ENCODE assay signal across 1 cellular context in genomic region chr20:62135573-62136266, GRCh38.
TF ChIP-seq lines count a peak whose summit lies in the region.

No MANE protein-coding gene starts in this region.

TF ChIP-seq in HepG2, 621 proteins besides CTCF, POLR2A, EP300 and RAD21:
- TF ChIP-seq ARNT2 (CRISPR knock-in tag; IDR thresholded peaks at IDR 0.05; ENCODE audit: low read depth) (no peak), DNMT1 (CRISPR knock-in tag; IDR thresholded peaks at IDR 0.05) (no peak), HHEX (CRISPR knock-in tag; IDR thresholded peaks at IDR 0.05) (no peak), ZNF280B (CRISPR knock-in tag; IDR thresholded peaks at IDR 0.05; ENCODE audit: borderline replicate concordance) (0 out of 2 replicates have a peak, but pooled peaks have one; percentile 62), PATZ1 (CRISPR knock-in tag; IDR thresholded peaks at IDR 0.05) (peak; percentile 16; the same call in 1 of the 2 replicates), JUND (CRISPR knock-in tag; IDR thresholded peaks at IDR 0.05) (no peak), GATAD1 (CRISPR knock-in tag; IDR thresholded peaks at IDR 0.05) (0 out of 2 replicates have a peak, but pooled peaks have one; percentile 16), ZNF574 (CRISPR knock-in tag; IDR thresholded peaks at IDR 0.05) (no peak), BCL3 (CRISPR knock-in tag; IDR thresholded peaks at IDR 0.05) (peak; percentile 40; the same call in 1 of the 2 replicates), ZFP91 (CRISPR knock-in tag; IDR thresholded peaks at IDR 0.05; ENCODE audit: borderline replicate concordance) (0 out of 2 replicates have a peak, but pooled peaks have one; percentile 35), CHD2 (IDR thresholded peaks at IDR 0.05; ENCODE audit: low read depth, low read length) (0 out of 2 replicates have a peak, but pooled peaks have one; percentile 17), RBM22 (optimal IDR thresholded peaks at IDR 0.05; ENCODE audit: low read length) (peak; percentile 5), KDM5A (IDR thresholded peaks at IDR 0.05; ENCODE audit: borderline replicate concordance, low read length) (no peak), CERS6 (CRISPR knock-in tag; IDR thresholded peaks at IDR 0.05) (peak; percentile 47; the same call in 1 of the 2 replicates), ZNF576 (CRISPR knock-in tag; IDR thresholded peaks at IDR 0.05) (no peak), XBP1 (CRISPR knock-in tag; IDR thresholded peaks at IDR 0.05) (no peak), ZBTB4 (CRISPR knock-in tag; IDR thresholded peaks at IDR 0.05; ENCODE audit: borderline replicate concordance) (peak; percentile 49; the same call in 1 of the 2 replicates), KLF11 (CRISPR knock-in tag; IDR thresholded peaks at IDR 0.05) (peak; percentile 45; the same call in 1 of the 2 replicates), NRL (CRISPR knock-in tag; IDR thresholded peaks at IDR 0.05; ENCODE audit: borderline replicate concordance) (0 out of 2 replicates have a peak, but pooled peaks have one; percentile 58), AGO2 (optimal IDR thresholded peaks at IDR 0.05; ENCODE audit: low read depth, low read length) (peak; percentile 66), POLR2G (IDR thresholded peaks at IDR 0.05; ENCODE audit: low read depth, low read length) (peak; percentile 37; the same call in 1 of the 2 replicates), POLR2AphosphoS2 (IDR thresholded peaks at IDR 0.05; ENCODE audit: low read depth, low read length) (peak; percentile 61; the same call in 1 of the 2 replicates), POLR2AphosphoS5 (IDR thresholded peaks at IDR 0.05; ENCODE audit: low read depth, low read length) (peak; percentile 15)
